Comparison of ENCODE assay signal across 17 cellular contexts in the genomic region with DNA sequence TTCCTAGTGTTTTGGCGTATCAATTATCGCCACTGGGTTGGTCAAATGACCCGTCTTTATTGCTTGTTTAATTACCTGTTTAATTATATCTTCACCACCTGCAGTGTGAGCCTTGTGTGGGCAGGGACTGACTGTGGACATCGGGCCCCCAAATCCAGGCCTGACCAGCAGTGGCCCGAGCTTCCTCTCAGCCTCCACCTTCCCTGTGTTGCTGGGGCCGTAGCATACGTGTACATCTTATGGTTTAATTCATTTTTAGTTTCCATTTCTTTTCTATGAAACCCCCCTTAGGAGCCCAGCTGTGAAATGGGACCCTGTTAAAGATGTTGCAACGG. TPM values are rescaled to one million over a fixed set of nuclear protein-coding genes. Genes with fewer than 3 reads are reported as not detected.
DNase-seq lines count a peak whose midpoint lies in the region; ATAC-seq and TF ChIP-seq lines count a peak whose summit lies in the region.
"Had no signal": no experiment of that assay in that cellular context is flagged by ENCODE, and none has a peak within 500 bp of the region (broad histone marks: within the 10 kb centered on the region; RNA-seq: fewer than 3 reads in every experiment).

No MANE protein-coding gene starts in this region.

- WGBS in endodermal cell (ENCODE audit: insufficient coverage in 1 of 2, insufficient read length in 1 of 2), 2 experiments = 93 to 99% methylated on average over 7 to 8 of the region's 8 CpGs

- no peak overlapping the region for H3K4me3 ChIP-seq in endodermal cell (ENCODE audit: low read length)

- no peak overlapping the region for H3K27ac ChIP-seq in endodermal cell (ENCODE audit: low read depth, low read length)
- H3K27ac ChIP-seq: GM23248, lower lobe of right lung, vagina had no signal

- peaks cover 7% of the 10 kb centered on the region for H3K27me3 ChIP-seq in endodermal cell (ENCODE audit: control insufficient read depth, insufficient read depth, low read length, poor library complexity, severe bottlenecking)
- H3K27me3 ChIP-seq: vagina had no signal

- TF ChIP-seq CTCF in mesothelial cell of epicardium (IDR thresholded peaks at IDR 0.05; ENCODE audit: unreplicated experiment) (no peak), endodermal cell (conservative IDR thresholded peaks at IDR 0.05) (no peak)

- H3K36me3 ChIP-seq in endodermal cell (ENCODE audit: control insufficient read depth, insufficient read depth, low read length) = no peaks in the 10 kb centered on the region

- H3K27me3 Mint-ChIP-seq in activated naive CD4-positive, alpha-beta T cell treated with anti-CD3 and anti-CD28 coated beads, Interleukin-2, amount 50 U/mL, for 24 hours = no peaks in the 10 kb centered on the region
- H3K27me3 Mint-ChIP-seq in activated T-helper 17 cell treated with anti-CD3 and anti-CD28 coated beads, Interleukin-2, amount 50 U/mL, for 72 hours = no peaks in the 10 kb centered on the region
- H3K27me3 Mint-ChIP-seq in mesothelial cell of epicardium (ENCODE audit: low read depth) = peaks cover 13% of the 10 kb centered on the region
- H3K27me3 Mint-ChIP-seq in endodermal cell (ENCODE audit: insufficient read depth) = peaks cover 17% of the 10 kb centered on the region

- H3K9ac ChIP-seq in endodermal cell (ENCODE audit: extremely low read depth, low read length, poor library complexity, severe bottlenecking) = no peak overlapping the region
- H3K9ac ChIP-seq: GM23248 had no signal

- no peaks in the 10 kb centered on the region for H3K9me3 ChIP-seq in endodermal cell (ENCODE audit: control insufficient read depth, low read length)
- H3K9me3 ChIP-seq: lower lobe of right lung, vagina had no signal

- H3K9me3 Mint-ChIP-seq in activated naive CD4-positive, alpha-beta T cell treated with anti-CD3 and anti-CD28 coated beads, Interleukin-2, amount 50 U/mL, for 24 hours = no peaks in the 10 kb centered on the region
- no peaks in the 10 kb centered on the region for H3K9me3 Mint-ChIP-seq in activated T-helper 17 cell treated with anti-CD3 and anti-CD28 coated beads, Interleukin-2, amount 50 U/mL, for 72 hours
- H3K9me3 Mint-ChIP-seq in mesothelial cell of epicardium (peaks cover 7% of the 10 kb centered on the region), endodermal cell (peaks cover 3% of the 10 kb centered on the region)
- H3K9me3 Mint-ChIP-seq: activated naive CD4-positive, alpha-beta T cell treated with anti-CD3 and anti-CD28 coated beads, Interleukin-2, amount 50 U/mL, for 72 hours had no signal

- ATAC-seq in activated T-helper 17 cell treated with anti-CD3 and anti-CD28 coated beads, Interleukin-2, amount 50 U/mL, for 72 hours (replicated peaks) = no peak
- ATAC-seq: activated CD8-positive, alpha-beta T cell treated with anti-CD3 and anti-CD28 coated beads, Interleukin-2, amount 10 ng/mL, durations not matched to agents 7 days and 5 days had no signal

- DNase-seq in activated naive CD4-positive, alpha-beta T cell treated with anti-CD3 and anti-CD28 coated beads, Interleukin-2, amount 50 U/mL, for 16 hours = no peak
- no peak for DNase-seq in mesothelial cell of epicardium (ENCODE audit: low spot score in 2 of 2, unreplicated experiment in 2 of 2)
- DNase-seq in superior temporal gyrus (ENCODE audit: extremely low spot score) = peak; percentile 55
- DNase-seq in putamen (ENCODE audit: low spot score) = no peak
- no peak for DNase-seq in iPS-NIHi7 (ENCODE audit: extremely low spot score)
- DNase-seq in endodermal cell = no peak
- DNase-seq: activated CD8-positive, alpha-beta T cell treated with anti-CD3 and anti-CD28 coated beads, Interleukin-2, amount 10 ng/mL, durations not matched to agents 7 days and 5 days; GDM1; GM23248; lower lobe of right lung; NCI-H1694 treated with DMSO at 0.1 percent for 48 hours; SHP77 treated with DMSO at 0.1 percent for 48 hours; T1000 had no signal

- H3K4me3 Mint-ChIP-seq in activated naive CD4-positive, alpha-beta T cell treated with anti-CD3 and anti-CD28 coated beads, Interleukin-2, amount 50 U/mL, for 24 hours = peak overlapping the region; percentile 23
- H3K4me3 Mint-ChIP-seq in activated T-helper 17 cell treated with anti-CD3 and anti-CD28 coated beads, Interleukin-2, amount 50 U/mL, for 72 hours = peak overlapping the region; percentile 39
- H3K4me3 Mint-ChIP-seq in mesothelial cell of epicardium (peak overlapping the region; percentile 51), endodermal cell (no peak overlapping the region)

- H3K4me1 Mint-ChIP-seq in activated naive CD4-positive, alpha-beta T cell treated with anti-CD3 and anti-CD28 coated beads, Interleukin-2, amount 50 U/mL, for 24 hours = peaks cover 24% of the 10 kb centered on the region
- H3K4me1 Mint-ChIP-seq in activated T-helper 17 cell treated with anti-CD3 and anti-CD28 coated beads, Interleukin-2, amount 50 U/mL, for 72 hours = peaks cover 3% of the 10 kb centered on the region
- H3K4me1 Mint-ChIP-seq in mesothelial cell of epicardium (peaks cover 17% of the 10 kb centered on the region), endodermal cell (peaks cover 11% of the 10 kb centered on the region)

- peaks cover 3% of the 10 kb centered on the region for H3K4me1 ChIP-seq in endodermal cell (ENCODE audit: control insufficient read depth, insufficient read depth, low read length)

- H3K27ac Mint-ChIP-seq in activated naive CD4-positive, alpha-beta T cell treated with anti-CD3 and anti-CD28 coated beads, Interleukin-2, amount 50 U/mL, for 24 hours = no peak overlapping the region
- no peak overlapping the region for H3K27ac Mint-ChIP-seq in activated T-helper 17 cell treated with anti-CD3 and anti-CD28 coated beads, Interleukin-2, amount 50 U/mL, for 72 hours
- H3K27ac Mint-ChIP-seq in mesothelial cell of epicardium (no peak overlapping the region), endodermal cell (no peak overlapping the region)
- H3K27ac Mint-ChIP-seq: activated CD8-positive, alpha-beta T cell treated with anti-CD3 and anti-CD28 coated beads, Interleukin-2, amount 10 ng/mL, durations not matched to agents 7 days and 5 days; activated naive CD4-positive, alpha-beta T cell treated with anti-CD3 and anti-CD28 coated beads, Interleukin-2, amount 50 U/mL, for 72 hours had no signal

- no peaks in the 10 kb centered on the region for H3K36me3 Mint-ChIP-seq in activated naive CD4-positive, alpha-beta T cell treated with anti-CD3 and anti-CD28 coated beads, Interleukin-2, amount 50 U/mL, for 24 hours
- peaks cover under 1% of the 10 kb centered on the region for H3K36me3 Mint-ChIP-seq in activated T-helper 17 cell treated with anti-CD3 and anti-CD28 coated beads, Interleukin-2, amount 50 U/mL, for 72 hours (ENCODE audit: low read depth)
- peaks cover 13% of the 10 kb centered on the region for H3K36me3 Mint-ChIP-seq in mesothelial cell of epicardium
- H3K36me3 Mint-ChIP-seq in endodermal cell (ENCODE audit: low read depth) = no peaks in the 10 kb centered on the region

RNA-seq across cellular contexts. Expression of a gene that starts 1.2 kb away (rescaled TPM):
- 10 to 100 TPM; 12.3 to 17.8 TPM for total RNA-seq in activated T-helper 17 cell treated with anti-CD3 and anti-CD28 coated beads, Interleukin-2, amount 50 U/mL, for 72 hours
- total RNA-seq in mesothelial cell of epicardium (33.1 to 38.1 TPM (median 37.4 TPM) in 3 replicates), endodermal cell (10 to 100 TPM; 13.7 to 15.1 TPM)
- polyA plus RNA-seq in endodermal cell (2013, experiment 1 of 2) = 12.7 TPM
- polyA plus RNA-seq in endodermal cell (2013, experiment 2 of 2) = 10.8 TPM

RNA-seq across cellular contexts. Expression of a gene that starts 9.6 kb away (rescaled TPM):
- total RNA-seq in activated T-helper 17 cell treated with anti-CD3 and anti-CD28 coated beads, Interleukin-2, amount 50 U/mL, for 72 hours = 1 to 10 TPM in 1 of 2 donors, under 1 TPM in 1; 0.35 to 3.8 TPM
- total RNA-seq in mesothelial cell of epicardium = 4.7 to 6.0 TPM (median 5.1 TPM) in 3 replicates
- 1 to 10 TPM in 1 of 2 donors, under 1 TPM in 1; 0.69 to 5.1 TPM for total RNA-seq in endodermal cell
- polyA plus RNA-seq in endodermal cell (2013, experiment 1 of 2) = 8.9 TPM
- 9.2 TPM for polyA plus RNA-seq in endodermal cell (2013, experiment 2 of 2)
- total RNA-seq: activated CD8-positive, alpha-beta T cell treated with anti-CD3 and anti-CD28 coated beads, Interleukin-2, amount 10 ng/mL, durations not matched to agents 7 days and 5 days had no signal
